ENCODE assay signal across 20 cellular contexts in genomic region chr6:73752943-73753342, GRCh38. TPM values are rescaled to one million over a fixed set of nuclear protein-coding genes. Genes with fewer than 3 reads are reported as not detected.
DNase-seq lines count a peak whose midpoint lies in the region; ATAC-seq, FAIRE-seq and TF ChIP-seq lines count a peak whose summit lies in the region.
"Had no signal": no experiment of that assay in that cellular context is flagged by ENCODE, and none has a peak within 500 bp of the region (broad histone marks: within the 10 kb centered on the region; RNA-seq: fewer than 3 reads in every experiment).

No MANE protein-coding gene starts in this region.

- H3K9me3 ChIP-seq in AG04450 (ENCODE audit: control insufficient read depth, insufficient read depth, low read length): no peaks in the 10 kb centered on the region
- H3K9me3 ChIP-seq in K562 (replicated peaks; ENCODE audit: control insufficient read depth, insufficient read depth, low read depth, low read length): no peaks in the 10 kb centered on the region
- H3K9me3 ChIP-seq in sigmoid colon: no peaks in the 10 kb centered on the region
- H3K9me3 ChIP-seq in gastrocnemius medialis: no peaks in the 10 kb centered on the region
- H3K9me3 ChIP-seq: Caco-2 had no signal

- TF ChIP-seq RAD21 in K562 (CRISPR knock-in tag; conservative IDR thresholded peaks at IDR 0.05 in 1 of 2, IDR thresholded peaks at IDR 0.05 in 1 of 2): no peak

- no peak overlapping the region for H3K4me2 ChIP-seq in K562 (ENCODE audit: insufficient read depth, low read length)

- in situ Hi-C loops in K562 (cut with MboI): no loop called here
- in situ Hi-C loops in gastrocnemius medialis (cut with MboI; ENCODE audit: low sequenced_read_pairs in 4 of 4): no loop called here

- H3K9me1 ChIP-seq in K562 (ENCODE audit: control insufficient read depth, insufficient read depth, low read length): no peaks in the 10 kb centered on the region

- H4K20me1 ChIP-seq in K562 (replicated peaks; ENCODE audit: control insufficient read depth, insufficient read depth, low read length): no peaks in the 10 kb centered on the region

- intact Hi-C loops in K562 (cut with micrococcal nuclease): no loop called here
- intact Hi-C loops in sigmoid colon (cut with DNase I): no loop called here
- intact Hi-C loops in gastrocnemius medialis (cut with DNase I; ENCODE audit: low total_unique reads): no loop called here

- 0% methylated on average over 3 of the region's 3 CpGs for whole genome bisulfite sequencing in K562 (ENCODE audit: insufficient coverage, low coverage, missing lambda C conversion rate)
- 64 to 75% methylated on average over 3 of the region's 3 CpGs for WGBS in sigmoid colon, 2 donors

- H3K9ac ChIP-seq in K562 (ENCODE audit: insufficient read depth in 1 of 2, low read depth in 2 of 2, low read length in 2 of 2): no peak overlapping the region

- TF ChIP-seq POLR2A in K562 (conservative IDR thresholded peaks at IDR 0.05) (no peak), sigmoid colon (IDR thresholded peaks at IDR 0.05) (no peak), gastrocnemius medialis (IDR thresholded peaks at IDR 0.05) (no peak)

- H3K27me3 ChIP-seq in AG04450 (ENCODE audit: control insufficient read depth, insufficient read depth, low read length): no peaks in the 10 kb centered on the region
- H3K27me3 ChIP-seq in K562 (ENCODE audit: control insufficient read depth in 2 of 2, insufficient read depth in 2 of 2, low read length in 2 of 2): no peaks in the 10 kb centered on the region
- no peaks in the 10 kb centered on the region for H3K27me3 ChIP-seq in sigmoid colon
- H3K27me3 ChIP-seq in gastrocnemius medialis: no peaks in the 10 kb centered on the region

- no peaks in the 10 kb centered on the region for H3K36me3 ChIP-seq in K562 (ENCODE audit: control insufficient read depth, insufficient read depth, low read length)
- H3K36me3 ChIP-seq in sigmoid colon: no peaks in the 10 kb centered on the region
- no peaks in the 10 kb centered on the region for H3K36me3 ChIP-seq in gastrocnemius medialis

- CTCF ChIA-PET in AG04450 (lab: Charles Lee): no interaction called here
- CTCF ChIA-PET in K562 (lab: Yijun Ruan, JAX; ENCODE audit: low intra/inter-chr PET ratio): no interaction called here

- POLR2A ChIA-PET in AG04450 (lab: Yijun Ruan, JAX) (no interaction called here), K562 (lab: Yijun Ruan, JAX) (no interaction called here)

- TF ChIP-seq CTCF in AG04450 (IDR thresholded peaks at IDR 0.05; ENCODE audit: low read depth, low read length): no peak
- TF ChIP-seq CTCF in LNCaP clone FGC (IDR thresholded peaks at IDR 0.05; ENCODE audit: control insufficient read depth, extremely low read depth, insufficient read depth): no peak
- no peak for TF ChIP-seq CTCF in K562 (IDR thresholded peaks at IDR 0.05 in 2 of 3, conservative IDR thresholded peaks at IDR 0.05 in 1 of 3; ENCODE audit: insufficient read depth in 2 of 3, low read depth in 1 of 3, low read length in 3 of 3)
- no peak for TF ChIP-seq CTCF in sigmoid colon (IDR thresholded peaks at IDR 0.05)
- no peak for TF ChIP-seq CTCF in gastrocnemius medialis (IDR thresholded peaks at IDR 0.05 in 4 of 5, conservative IDR thresholded peaks at IDR 0.05 in 1 of 5)

- H3K4me1 ChIP-seq in K562 (replicated peaks in 1 of 2; ENCODE audit: control insufficient read depth in 2 of 2, insufficient read depth in 2 of 2, low read length in 2 of 2) (no peaks in the 10 kb centered on the region), sigmoid colon (peaks cover 0 to 35% (median 11%) of the 10 kb centered on the region in 4 donors), gastrocnemius medialis (no peaks in the 10 kb centered on the region)
- H3K4me1 ChIP-seq: Caco-2 had no signal

- DNase-seq in AG04450 (ENCODE audit: low read depth, low spot score) (peak; percentile 7), LNCaP clone FGC (ENCODE audit: low read depth) (peak; percentile 58), K562 (ENCODE audit: extremely low read depth in 1 of 4, low spot score in 3 of 4) (no peak), sigmoid colon (no peak), NCI-H1436 (lab: John Stamatoyannopoulos, UW) (no peak), gastrocnemius medialis (no peak), NCI-H510A treated with DMSO at 0.1 percent for 48 hours (lab: John Stamatoyannopoulos, UW) (no peak)
- DNase-seq: ACHN; AML-193; Caco-2; CD4-positive, alpha-beta T cell; DMS79 treated with DMSO at 0.1 percent for 48 hours; GF-D8; GOT3; H7 had no signal

- ATAC-seq in K562 (no peak), gastrocnemius medialis (no peak)
- ATAC-seq: HCT116 had no signal

- BruUV-seq in K562 (replicated peaks; lab: Mats Ljungman, UMichigan): no TSS peak

- H3K79me2 ChIP-seq in K562 (ENCODE audit: control insufficient read depth, insufficient read depth, low read length): no peaks in the 10 kb centered on the region

- FAIRE-seq in K562 (lab: Jason Lieb, UNC): no peak
- FAIRE-seq: A204.1, D721Med had no signal

- TF ChIP-seq EP300 in K562 (IDR thresholded peaks at IDR 0.05; ENCODE audit: low read length) (no peak), sigmoid colon (IDR thresholded peaks at IDR 0.05) (no peak)

- no peak overlapping the region for H3K27ac ChIP-seq in AG04450 (ENCODE audit: low read depth, low read length)
- no peak overlapping the region for H3K27ac ChIP-seq in K562 (ENCODE audit: extremely low read depth, low read depth, low read length)
- H3K27ac ChIP-seq in sigmoid colon: peak overlapping the region in 3 of 4 donors; percentile 1 to 69 (median 62)
- H3K27ac ChIP-seq in gastrocnemius medialis: no peak overlapping the region
- H3K27ac ChIP-seq: C4-2B had no signal

- no peak overlapping the region for H3K4me3 ChIP-seq in AG04450 (ENCODE audit: low read depth, low read length)
- no peak overlapping the region for H3K4me3 ChIP-seq in LNCaP clone FGC (ENCODE audit: low read depth, low read length)
- no peak overlapping the region for H3K4me3 ChIP-seq in K562
- no peak overlapping the region for H3K4me3 ChIP-seq in sigmoid colon
- no peak overlapping the region for H3K4me3 ChIP-seq in gastrocnemius medialis

- H2AFZ ChIP-seq in K562 (ENCODE audit: low read depth, low read length): no peak overlapping the region

RNA-seq across cellular contexts. Expression of gene CD109, which starts 56.9 kb away (rescaled TPM):
- 31.2 and 46.1 TPM in 2 replicates for polyA plus RNA-seq in AG04450 (2011; rRNA removed)
- polyA minus RNA-seq in AG04450 (2011; rRNA and poly(A)+ RNA removed): 22.3 and 36.9 TPM in 2 replicates
- total RNA-seq in K562 (2011; cell fraction: chromatin; rRNA removed; ENCODE audit: low replicate concordance): 0.02 and 0.30 TPM in 2 replicates
- under 0.01 TPM in 2 replicates for total RNA-seq in K562 (2011; cell fraction: nucleolus; rRNA removed)
- total RNA-seq in K562 (2011; cell fraction: nucleoplasm; rRNA removed): 0.07 and 0.08 TPM in 2 replicates
- total RNA-seq in K562 (2014; rRNA removed): 0.14 and 0.16 TPM in 2 replicates
- 0.11 and 0.13 TPM in 2 replicates for total RNA-seq in K562 (2014; rRNA removed; fragmentation: Illumina TruSeq; extraction: Trizol)
- 0.19 and 0.22 TPM in 2 replicates for total RNA-seq in K562 (2015; rRNA removed; fragmentation: Illumina TruSeq; extraction: Trizol)
- 0.18 and 0.42 TPM in 2 replicates for total RNA-seq in K562 (2021)
- 0.01 and 0.07 TPM in 2 replicates for polyA plus RNA-seq in K562 (2011; rRNA removed)
- polyA plus RNA-seq in K562 (2011; cell fraction: cytosol; rRNA removed): under 0.01 and 0.01 TPM in 2 replicates
- 0.01 and 0.04 TPM in 2 replicates for polyA plus RNA-seq in K562 (2011; cell fraction: nucleus; rRNA removed)
- polyA plus RNA-seq in K562 (2012): 0.20 and 0.42 TPM in 2 replicates
- 0.09 and 0.24 TPM in 2 replicates for polyA plus RNA-seq in K562 (2014; fragmentation: Illumina TruSeq; extraction: Trizol)
- under 1 TPM; under 0.01 to 0.04 TPM for polyA plus RNA-seq in K562 (2014; fragmentation: Nextera tagmentation; extraction: Ambion mirVana)
- polyA plus RNA-seq in K562 (2014; rRNA removed): 0.03 and 0.11 TPM in 2 replicates
- polyA minus RNA-seq in K562 (2011; rRNA and poly(A)+ RNA removed): 0.03 and 0.25 TPM in 2 replicates
- polyA minus RNA-seq in K562 (2011; cell fraction: cytosol; rRNA and poly(A)+ RNA removed): 0.19 and 0.27 TPM in 2 replicates
- 0.11 and 0.13 TPM in 2 replicates for polyA minus RNA-seq in K562 (2011; cell fraction: nucleus; rRNA and poly(A)+ RNA removed)
- total RNA-seq in sigmoid colon: 10 to 100 TPM; 22.9 to 32.1 (median 24.6) TPM
- 1 to 10 TPM in 1 of 3 donors, under 1 TPM in 2; under 0.01 to 1.2 (median 0.46) TPM for polyA plus RNA-seq in sigmoid colon
- 1 to 10 TPM; 1.3 to 3.8 (median 2.8) TPM for total RNA-seq in gastrocnemius medialis
- total RNA-seq: HT-29 had no signal

Comparison
In these comparisons a context has a peak if more than half of its experiments do, and no peak if none do; other contexts are left out.
1. DNase-seq: peak in AG04450 (single experiment) and LNCaP clone FGC (single experiment); none in K562 (0 of 4), sigmoid colon (single experiment), NCI-H1436 (single experiment), gastrocnemius medialis (0 of 2) and NCI-H510A treated with DMSO at 0.1 percent for 48 hours (single experiment).
2. H3K27ac ChIP-seq: peak in sigmoid colon (3 of 4); none in AG04450 (single experiment), K562 (single experiment) and gastrocnemius medialis (0 of 4).
3. RNA of gene CD109, which starts 56.9 kb away (total RNA-seq): 22.9 to 32.1 TPM in sigmoid colon; 1.3 to 3.8 TPM in gastrocnemius medialis and under 0.01 to 0.42 TPM in K562; every median in the first group is over 4 times any median in the second.